11 cellular contexts compared by ENCODE assay signal in genomic region chr16:66881560-66881959, GRCh38. TPM values are rescaled to one million over a fixed set of nuclear protein-coding genes. Genes with fewer than 3 reads are reported as not detected.
DNase-seq lines count a peak whose midpoint lies in the region; ATAC-seq, FAIRE-seq and TF ChIP-seq lines count a peak whose summit lies in the region.
"Had no signal": no experiment of that assay in that cellular context is flagged by ENCODE, and none has a peak within 500 bp of the region (broad histone marks: within the 10 kb centered on the region; RNA-seq: fewer than 3 reads in every experiment).

No MANE protein-coding gene starts in this region.

- H2AFZ ChIP-seq in DND-41 (ENCODE audit: low read depth, low read length) = no peak overlapping the region
- H2AFZ ChIP-seq in OCI-LY7 (ENCODE audit: low read length) = no peak overlapping the region
- H2AFZ ChIP-seq in H1 (ENCODE audit: low read length) = no peak overlapping the region

- ATAC-seq in DND-41 (ENCODE audit: insufficient read depth, low read depth) = no peak
- ATAC-seq in pancreas = no peak
- no peak for ATAC-seq in HG02642 (IDR thresholded peaks at IDR 0.05; ENCODE audit: poor library complexity, unreplicated experiment)
- no peak for ATAC-seq in GM21528 (IDR thresholded peaks at IDR 0.05; ENCODE audit: low FRiP score, unreplicated experiment)

- H4K5ac ChIP-seq in H1 (ENCODE audit: insufficient read length, low read depth, low read length) = peak overlapping the region; percentile 13

- H3K9ac ChIP-seq in DND-41 (ENCODE audit: low read depth, low read length) (peak overlapping the region; percentile 97), H1 (replicated peaks in 1 of 4; ENCODE audit: extremely low read depth in 1 of 4, low read depth in 3 of 4, low read length in 3 of 4) (no peak overlapping the region; a peak in 1 of 7 replicates)

- no peaks in the 10 kb centered on the region for H3K27me3 ChIP-seq in DND-41 (ENCODE audit: insufficient read depth, low read length, poor library complexity)
- H3K27me3 ChIP-seq in H1 (replicated peaks in 1 of 4; ENCODE audit: control insufficient read depth in 3 of 4, extremely low read depth in 1 of 4, insufficient read depth in 3 of 4, low read length in 3 of 4) = peaks cover 0 to 3% (median 0%) of the 10 kb centered on the region in 4 experiments; a peak in 1 of 7 replicates
- H3K27me3 ChIP-seq in pancreas = no peaks in the 10 kb centered on the region
- H3K27me3 ChIP-seq: transverse colon had no signal

- H3K4ac ChIP-seq in H1 (replicated peaks; ENCODE audit: insufficient read length, low read depth, low read length) = no peak overlapping the region

- no peak overlapping the region for H2BK15ac ChIP-seq in H1 (ENCODE audit: low read length)

- no peak overlapping the region for H3K23ac ChIP-seq in H1 (ENCODE audit: insufficient read length)

- no peak overlapping the region for H2BK20ac ChIP-seq in H1 (ENCODE audit: low read length)

- peaks cover 12% of the 10 kb centered on the region for H3K79me1 ChIP-seq in H1 (ENCODE audit: low read depth, low read length)

- DNase-seq in DND-41 = no peak
- no peak for DNase-seq in OCI-LY7 (ENCODE audit: low spot score)
- no peak for DNase-seq in H1 (ENCODE audit: low read depth in 1 of 2, low spot score in 2 of 2)
- DNase-seq in pancreas = no peak
- no peak for DNase-seq in OCI-M2 (lab: John Stamatoyannopoulos, UW; ENCODE audit: unreplicated experiment)
- no peak for DNase-seq in CD1c-positive myeloid dendritic cell (ENCODE audit: extremely low spot score)
- DNase-seq: H7, transverse colon had no signal

- H3K4me1 ChIP-seq in DND-41 (ENCODE audit: insufficient read depth, low read length) (peaks cover 71% of the 10 kb centered on the region), OCI-LY7 (ENCODE audit: insufficient read depth, low read length, poor library complexity, severe bottlenecking) (peaks cover 31% of the 10 kb centered on the region), H1 (replicated peaks in 1 of 4; ENCODE audit: control insufficient read depth in 3 of 4, insufficient read depth in 4 of 4, low read length in 3 of 4) (peaks cover 0 to 10% (median 3%) of the 10 kb centered on the region in 4 experiments; a peak in 3 of 7 replicates), pancreas (peaks cover 6 to 14% (median 7%) of the 10 kb centered on the region in 3 donors)

- BruUV-seq in OCI-LY7 (replicated peaks; lab: Mats Ljungman, UMichigan) = no TSS peak

- TF ChIP-seq CTCF in DND-41 (IDR thresholded peaks at IDR 0.05; ENCODE audit: borderline replicate concordance, extremely low read depth, low read length, poor library complexity, severe bottlenecking) (no peak), OCI-LY7 (conservative IDR thresholded peaks at IDR 0.05; ENCODE audit: low read length) (no peak), H1 (IDR thresholded peaks at IDR 0.05; ENCODE audit: control extremely low read depth in 1 of 3, insufficient read depth in 1 of 3, low read depth in 1 of 3, low read length in 3 of 3) (no peak), pancreas (IDR thresholded peaks at IDR 0.05) (no peak)

- H3K18ac ChIP-seq in H1 (ENCODE audit: extremely low read depth, low read length) = no peak overlapping the region

- H4K91ac ChIP-seq in H1 (replicated peaks; ENCODE audit: insufficient read length, low read length) = no peak overlapping the region

- H4K20me1 ChIP-seq in DND-41 (ENCODE audit: insufficient read depth, low read length) = peaks cover 36% of the 10 kb centered on the region
- H4K20me1 ChIP-seq in OCI-LY7 (ENCODE audit: insufficient read depth, low read length) = no peaks in the 10 kb centered on the region
- H4K20me1 ChIP-seq in H1 (replicated peaks in 1 of 2; ENCODE audit: control insufficient read depth in 1 of 2, insufficient read depth in 2 of 2, low read length in 2 of 2) = peaks cover 3 to 14% of the 10 kb centered on the region in 2 experiments

- POLR2A ChIA-PET in OCI-LY7 (lab: Charles Lee) (interaction anchor here (0.9 to 2.0 kb wide), 4 partner anchors 11 to 144 kb away, joined by 3 to 6 read pairs (median 4); no protein-coding TSS in a partner anchor), H1 (lab: Charles Lee; ENCODE audit: partially characterized antibody) (interaction anchor here (0.7 to 3.0 kb wide), 8 partner anchors 9 to 130 kb away, joined by 3 to 12 read pairs (median 7); partner anchors contain the start of genes DYNC1LI2 and RRAD)

- WGBS in H1 (ENCODE audit: extremely low coverage in 1 of 2, insufficient coverage in 1 of 2, insufficient read length in 1 of 2, insufficient replicate concordance in 2 of 2, low coverage in 1 of 2, low lambda C conversion rate in 2 of 2, missing lambda C conversion rate in 1 of 2), 2 experiments = 69% methylated on average over 2 of the region's 2 CpGs; no CpG with 5 or more reads in 1 of the 2 experiments
- WGBS in pancreas, 2 donors = 39 to 50% methylated on average over 2 of the region's 2 CpGs

- intact Hi-C loops in OCI-LY7 (cut with micrococcal nuclease; ENCODE audit: unreplicated experiment) (no loop called here), pancreas (cut with DNase I) (no loop called here)

- no peaks in the 10 kb centered on the region for H3K9me3 ChIP-seq in DND-41 (ENCODE audit: insufficient read depth, low read length, severe bottlenecking)
- H3K9me3 ChIP-seq in OCI-LY7 (ENCODE audit: low read length) = peaks cover under 1% of the 10 kb centered on the region; the same call in 1 of the 2 replicates
- no peaks in the 10 kb centered on the region for H3K9me3 ChIP-seq in H1 (ENCODE audit: insufficient read depth in 2 of 2, low read depth in 1 of 2, low read length in 1 of 2)
- no peaks in the 10 kb centered on the region for H3K9me3 ChIP-seq in pancreas
- H3K9me3 ChIP-seq: transverse colon had no signal

- peak overlapping the region; percentile 12 to 98; a peak in 3 of 4 replicates for H3K4me3 ChIP-seq in DND-41 (ENCODE audit: low read depth in 1 of 2, low read length in 2 of 2)
- H3K4me3 ChIP-seq in OCI-LY7 (ENCODE audit: low read depth, low read length, poor library complexity, severe bottlenecking) = peak overlapping the region; percentile 82
- H3K4me3 ChIP-seq in H1 (ENCODE audit: extremely low read depth in 1 of 4, insufficient read depth in 2 of 4, low read depth in 3 of 4, low read length in 4 of 4) = peak overlapping the region; percentile 71 to 84 (median 80)
- H3K4me3 ChIP-seq in pancreas = peak overlapping the region in 3 of 4 donors; percentile 60 to 92 (median 86)

- H2AK5ac ChIP-seq in H1 (ENCODE audit: low read depth, low read length) = no peak overlapping the region

- no peak overlapping the region for H2BK5ac ChIP-seq in H1 (ENCODE audit: low read depth, low read length)

- H3K9me2 ChIP-seq in OCI-LY7 (ENCODE audit: insufficient read depth, low read length) = no peaks in the 10 kb centered on the region

- no peak overlapping the region for H4K8ac ChIP-seq in H1 (ENCODE audit: extremely low read depth, insufficient read depth, low read length)

- no peak overlapping the region for H2BK12ac ChIP-seq in H1 (ENCODE audit: low read depth, low read length)

- no peak for TF ChIP-seq EP300 in H1 (IDR thresholded peaks at IDR 0.05; ENCODE audit: borderline replicate concordance in 1 of 2, low read depth in 2 of 2, low read length in 2 of 2)

- H3K56ac ChIP-seq in H1 (replicated peaks; ENCODE audit: insufficient read length, low read depth, low read length) = no peak overlapping the region

- peaks cover 41% of the 10 kb centered on the region for H3K36me3 ChIP-seq in DND-41 (ENCODE audit: insufficient read depth, low read length)
- peaks cover 25% of the 10 kb centered on the region for H3K36me3 ChIP-seq in OCI-LY7 (ENCODE audit: insufficient read depth, low read length)
- H3K36me3 ChIP-seq in H1 (ENCODE audit: control insufficient read depth in 2 of 4, insufficient read depth in 4 of 4, low read length in 3 of 4) = peaks cover 10 to 26% (median 17%) of the 10 kb centered on the region in 4 experiments
- H3K36me3 ChIP-seq in pancreas = peaks cover 0 to 12% (median 11%) of the 10 kb centered on the region in 3 donors

- peaks cover 8% of the 10 kb centered on the region; the same call in 1 of the 2 replicates for H3K23me2 ChIP-seq in H1 (ENCODE audit: low read depth, low read length)

- H3K27ac ChIP-seq in DND-41 (ENCODE audit: low read length) (peak overlapping the region; percentile 17; the same call in 1 of the 2 replicates), OCI-LY7 (ENCODE audit: low read depth, low read length, poor library complexity, severe bottlenecking) (no peak overlapping the region), H1 (ENCODE audit: low read depth, low read length) (no peak overlapping the region), pancreas (no peak overlapping the region)

- TF ChIP-seq POLR2A in H1 (IDR thresholded peaks at IDR 0.05; ENCODE audit: control extremely low read depth in 1 of 2, low read depth in 2 of 2, low read length in 2 of 2) = no peak

- FAIRE-seq in H1 (lab: Jason Lieb, UNC) (no peak), pancreas (lab: Jason Lieb, UNC) (no peak)
- FAIRE-seq: endometrium had no signal

- H3K4me2 ChIP-seq in DND-41 (ENCODE audit: insufficient read depth, low read length) = peak overlapping the region; percentile 82
- H3K4me2 ChIP-seq in OCI-LY7 (ENCODE audit: low read length) = peak overlapping the region; percentile 72
- H3K4me2 ChIP-seq in H1 (ENCODE audit: insufficient read depth in 1 of 2, low read depth in 2 of 2, low read length in 2 of 2) = peak overlapping the region; percentile 68 to 89

- no peak for TF ChIP-seq RAD21 in H1 (IDR thresholded peaks at IDR 0.05 in 1 of 2, conservative IDR thresholded peaks at IDR 0.05 in 1 of 2; ENCODE audit: low read depth in 2 of 2, low read length in 2 of 2)

- H3K79me2 ChIP-seq in DND-41 (ENCODE audit: insufficient read depth, low read length) = peaks cover 58% of the 10 kb centered on the region
- H3K79me2 ChIP-seq in OCI-LY7 (ENCODE audit: insufficient read depth, low read depth, low read length) = peaks cover 9% of the 10 kb centered on the region; the same call in 1 of the 2 replicates
- H3K79me2 ChIP-seq in H1 (ENCODE audit: control insufficient read depth in 1 of 2, insufficient read depth in 2 of 2, low read length in 2 of 2) = peaks cover 0 to 30% of the 10 kb centered on the region in 2 experiments; a peak in 3 of 4 replicates

- CTCF ChIA-PET in OCI-LY7 (lab: Charles Lee; ENCODE audit: unreplicated experiment) (interaction anchor here (0.5 kb wide), 1 partner anchor 589 kb away, joined by 5 read pairs; no protein-coding TSS in a partner anchor), H1 (lab: Charles Lee; ENCODE audit: partially characterized antibody) (interaction anchor here (0.8 to 42.0 kb wide), 8 partner anchors 9 to 47 kb away, joined by 3 to 1009 read pairs (median 7); partner anchors contain the start of genes CDH16 and RRAD)

- H2BK120ac ChIP-seq in H1 (replicated peaks; ENCODE audit: low read depth, low read length) = no peak overlapping the region

- no peak overlapping the region for H3K14ac ChIP-seq in H1 (ENCODE audit: insufficient read length)

RNA-seq across cellular contexts. Expression of gene PDP2, which starts 1.2 kb away (rescaled TPM):
- total RNA-seq in OCI-LY7 (2014; rRNA removed; shearing (Covaris generic)) = 11.1 and 13.8 TPM in 2 replicates
- total RNA-seq in OCI-LY7 (2022) = 25.7 and 29.2 TPM in 2 replicates
- 36.0 and 36.5 TPM in 2 replicates for total RNA-seq in H1 (2021; fragmentation: NEBNext Ultra II Directional; extraction: Animal tissue kit (Norgen Biotek cat#: 25700))
- 10.1 and 11.7 TPM in 2 replicates for polyA plus RNA-seq in H1 (2011; rRNA removed)
- 15.6 TPM for polyA plus RNA-seq in H1 (2011; cell fraction: cytosol; rRNA removed)
- 20.5 TPM for polyA plus RNA-seq in H1 (2011; cell fraction: nucleus; rRNA removed)
- polyA plus RNA-seq in H1 (2012, experiment 1 of 2) = 10.6 to 16.3 TPM (median 15.7 TPM) in 4 replicates
- 14.4 TPM for polyA plus RNA-seq in H1 (2012, experiment 2 of 2)
- 13.5 TPM for polyA plus RNA-seq in H1 (2013, experiment 1 of 2)
- polyA plus RNA-seq in H1 (2013, experiment 2 of 2) = 12.7 TPM
- polyA minus RNA-seq in H1 (2011; rRNA and poly(A)+ RNA removed) = 97.6 and 123 TPM in 2 replicates
- polyA minus RNA-seq in H1 (2011; cell fraction: cytosol; rRNA and poly(A)+ RNA removed) = 19.5 TPM
- polyA minus RNA-seq in H1 (2011; cell fraction: nucleus; rRNA and poly(A)+ RNA removed) = 28.7 TPM
- 1 to 10 TPM; 6.1 to 8.5 (median 7.7) TPM for total RNA-seq in pancreas
- 1 to 10 TPM; 1.6 TPM for polyA plus RNA-seq in pancreas

RNA-seq across cellular contexts. Expression of gene CDH16, which starts 37.1 kb away (rescaled TPM):
- not detected in 2 replicates for total RNA-seq in OCI-LY7 (2014; rRNA removed; shearing (Covaris generic))
- total RNA-seq in OCI-LY7 (2022) (not detected in 2 replicates), pancreas (not detected)
- total RNA-seq in H1 (2021; fragmentation: NEBNext Ultra II Directional; extraction: Animal tissue kit (Norgen Biotek cat#: 25700)) = not detected in 2 replicates
- polyA plus RNA-seq in H1 (2011; rRNA removed) (not detected in 2 replicates), pancreas (not detected)
- polyA plus RNA-seq in H1 (2011; cell fraction: cytosol; rRNA removed) = not detected
- not detected for polyA plus RNA-seq in H1 (2011; cell fraction: nucleus; rRNA removed)
- polyA plus RNA-seq in H1 (2012, experiment 1 of 2) = not detected in 4 replicates
- polyA plus RNA-seq in H1 (2012, experiment 2 of 2) = not detected
- polyA plus RNA-seq in H1 (2013, experiment 1 of 2) = not detected
- polyA plus RNA-seq in H1 (2013, experiment 2 of 2) = not detected
- polyA minus RNA-seq in H1 (2011; rRNA and poly(A)+ RNA removed) = not detected in 2 replicates
- not detected for polyA minus RNA-seq in H1 (2011; cell fraction: cytosol; rRNA and poly(A)+ RNA removed)
- polyA minus RNA-seq in H1 (2011; cell fraction: nucleus; rRNA and poly(A)+ RNA removed) = not detected
- total RNA-seq: H7 had no signal

RNA-seq across cellular contexts. Expression of gene CA7, which starts 37.3 kb away (rescaled TPM):
- total RNA-seq in OCI-LY7 (2014; rRNA removed; shearing (Covaris generic)) = not detected in 2 replicates
- not detected in 2 replicates for total RNA-seq in OCI-LY7 (2022)
- 1.7 and 1.8 TPM in 2 replicates for total RNA-seq in H1 (2021; fragmentation: NEBNext Ultra II Directional; extraction: Animal tissue kit (Norgen Biotek cat#: 25700))
- polyA plus RNA-seq in H1 (2011; rRNA removed) = 2.7 and 4.7 TPM in 2 replicates
- 3.2 TPM for polyA plus RNA-seq in H1 (2011; cell fraction: cytosol; rRNA removed)
- polyA plus RNA-seq in H1 (2011; cell fraction: nucleus; rRNA removed) = 3.4 TPM
- polyA plus RNA-seq in H1 (2012, experiment 1 of 2) = 0.81 to 2.5 TPM (median 2.0 TPM) in 4 replicates
- polyA plus RNA-seq in H1 (2012, experiment 2 of 2) = 2.0 TPM
- 1.6 TPM for polyA plus RNA-seq in H1 (2013, experiment 1 of 2)
- 1.4 TPM for polyA plus RNA-seq in H1 (2013, experiment 2 of 2)
- 2.0 and 2.6 TPM in 2 replicates for polyA minus RNA-seq in H1 (2011; rRNA and poly(A)+ RNA removed)
- polyA minus RNA-seq in H1 (2011; cell fraction: cytosol; rRNA and poly(A)+ RNA removed) = 1.5 TPM
- 1.00 TPM for polyA minus RNA-seq in H1 (2011; cell fraction: nucleus; rRNA and poly(A)+ RNA removed)
- not detected for total RNA-seq in pancreas
- polyA plus RNA-seq in pancreas = not detected

RNA-seq across cellular contexts. Expression of gene RRAD, which starts 43.8 kb away (rescaled TPM):
- total RNA-seq in OCI-LY7 (2014; rRNA removed; shearing (Covaris generic)) = 0.09 TPM in 1 of 2 replicates, not detected in the other
- not detected in 2 replicates for total RNA-seq in OCI-LY7 (2022)
- not detected in 2 replicates for total RNA-seq in H1 (2021; fragmentation: NEBNext Ultra II Directional; extraction: Animal tissue kit (Norgen Biotek cat#: 25700))
- polyA plus RNA-seq in H1 (2011; rRNA removed) = 0.08 and 0.17 TPM in 2 replicates
- polyA plus RNA-seq in H1 (2011; cell fraction: cytosol; rRNA removed) = 0.26 TPM
- polyA plus RNA-seq in H1 (2011; cell fraction: nucleus; rRNA removed) = 0.57 TPM
- polyA plus RNA-seq in H1 (2012, experiment 1 of 2) = 0.16 to 0.83 TPM (median 0.18 TPM) in 3 of 4 replicates, not detected in the other
- 0.16 TPM for polyA plus RNA-seq in H1 (2012, experiment 2 of 2)
- 0.08 TPM for polyA plus RNA-seq in H1 (2013, experiment 1 of 2)
- 0.09 TPM for polyA plus RNA-seq in H1 (2013, experiment 2 of 2)
- not detected in 2 replicates for polyA minus RNA-seq in H1 (2011; rRNA and poly(A)+ RNA removed)
- polyA minus RNA-seq in H1 (2011; cell fraction: cytosol; rRNA and poly(A)+ RNA removed) = not detected
- polyA minus RNA-seq in H1 (2011; cell fraction: nucleus; rRNA and poly(A)+ RNA removed) = not detected
- 1 to 10 TPM in 1 of 6 donors, under 1 TPM in 5; 0.20 to 2.7 (median 0.53) TPM for total RNA-seq in pancreas
- polyA plus RNA-seq in pancreas = 1 to 10 TPM; 2.7 to 2.9 TPM

RNA-seq across cellular contexts. Expression of gene NAE1, which starts 50.8 kb away (rescaled TPM):
- total RNA-seq in OCI-LY7 (2014; rRNA removed; shearing (Covaris generic)) = 85.0 and 85.2 TPM in 2 replicates
- total RNA-seq in OCI-LY7 (2022) (98.9 and 106 TPM in 2 replicates), pancreas (10 to 100 TPM; 19.3 to 26.7 (median 21.2) TPM)
- total RNA-seq in H1 (2021; fragmentation: NEBNext Ultra II Directional; extraction: Animal tissue kit (Norgen Biotek cat#: 25700)) = 145 and 155 TPM in 2 replicates
- polyA plus RNA-seq in H1 (2011; rRNA removed) (30.3 and 66.6 TPM in 2 replicates), pancreas (10 to 100 TPM; 20.4 to 29.8 TPM)
- polyA plus RNA-seq in H1 (2011; cell fraction: cytosol; rRNA removed) = 89.8 TPM
- 18.4 TPM for polyA plus RNA-seq in H1 (2011; cell fraction: nucleus; rRNA removed)
- polyA plus RNA-seq in H1 (2012, experiment 1 of 2) = 82.6 to 180 TPM (median 91.9 TPM) in 4 replicates
- 11.6 TPM for polyA plus RNA-seq in H1 (2012, experiment 2 of 2)
- polyA plus RNA-seq in H1 (2013, experiment 1 of 2) = 195 TPM
- 199 TPM for polyA plus RNA-seq in H1 (2013, experiment 2 of 2)
- 34.3 and 62.0 TPM in 2 replicates for polyA minus RNA-seq in H1 (2011; rRNA and poly(A)+ RNA removed)
- polyA minus RNA-seq in H1 (2011; cell fraction: cytosol; rRNA and poly(A)+ RNA removed) = 31.3 TPM
- polyA minus RNA-seq in H1 (2011; cell fraction: nucleus; rRNA and poly(A)+ RNA removed) = 54.2 TPM
